ENCODE assay signal across 8 cellular contexts in the genomic region with DNA sequence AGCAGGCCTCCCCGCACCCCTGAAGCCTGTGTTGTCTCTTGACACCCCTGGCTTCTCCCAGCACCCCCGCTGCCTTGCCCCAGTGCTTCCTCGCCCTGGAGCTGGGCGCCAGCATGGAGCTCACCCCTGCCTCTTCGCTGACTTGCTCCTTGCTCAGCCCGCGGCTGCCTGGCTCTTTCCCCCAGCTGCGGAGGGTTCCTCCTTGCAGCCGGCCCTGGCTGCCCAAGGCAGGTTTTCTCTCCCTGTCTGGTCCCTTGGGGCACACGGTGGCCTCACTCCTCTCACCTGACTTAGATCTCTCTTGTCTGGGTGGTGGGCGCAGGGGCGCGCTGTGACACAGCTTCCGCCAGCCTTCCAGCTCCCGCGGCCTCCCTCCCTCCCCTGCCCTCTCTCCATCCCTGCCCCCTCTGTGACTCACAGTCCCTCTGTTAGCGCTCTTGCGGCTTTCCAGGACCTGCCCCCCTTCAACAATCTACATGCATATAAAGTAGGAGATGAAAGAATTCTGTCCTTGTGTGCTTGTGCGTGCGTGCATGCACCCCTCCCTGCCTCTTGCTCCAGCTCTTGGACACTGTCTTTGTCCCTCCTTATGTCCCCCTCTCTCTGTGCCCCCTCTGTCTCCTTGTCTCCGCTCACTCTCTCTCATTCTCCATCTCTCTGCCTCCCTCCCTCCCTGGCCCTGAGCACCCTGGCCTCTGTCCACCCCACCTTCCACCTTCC. TPM values are rescaled to one million over a fixed set of nuclear protein-coding genes. Genes with fewer than 3 reads are reported as not detected.
DNase-seq lines count a peak whose midpoint lies in the region; ATAC-seq and TF ChIP-seq lines count a peak whose summit lies in the region.

No MANE protein-coding gene starts in this region.

- no peak overlapping the region for H2BK120ac ChIP-seq in mesendoderm (ENCODE audit: low read depth, low read length)

- H3K9me3 Mint-ChIP-seq in brain, result peaks cover 0 to 32% (median 0%) of the 10 kb centered on the region in 5 experiments

- peak; percentile 21 for DNase-seq in stimulated activated naive CD4-positive, alpha-beta T cell treated with Interleukin-2 at 50 U/mL for 16 hours (lab: John Stamatoyannopoulos, UW)
- no peak for DNase-seq in stimulated activated naive CD4-positive, alpha-beta T cell (lab: John Stamatoyannopoulos, UW)
- DNase-seq in RPMI7951 (ENCODE audit: low read depth) (peak; percentile 75), mesendoderm (peak; percentile 50), superior temporal gyrus (ENCODE audit: extremely low spot score) (peak; percentile 56), NCI-H345 treated with DMSO at 0.1 percent for 48 hours (lab: John Stamatoyannopoulos, UW; ENCODE audit: unreplicated experiment) (no peak)

- H3K4me3 ChIP-seq in mesendoderm (ENCODE audit: low read length), result no peak overlapping the region

- H3K4me1 ChIP-seq in mesendoderm (ENCODE audit: control insufficient read depth, low read depth, low read length), result no peaks in the 10 kb centered on the region

- TF ChIP-seq CTCF in brain (conservative IDR thresholded peaks at IDR 0.05), result no peak

- peak overlapping the region; percentile 34 for H3K56ac ChIP-seq in mesendoderm (ENCODE audit: low read length)

- WGBS in mesendoderm (ENCODE audit: extremely low coverage, insufficient coverage, low lambda C conversion rate), result no CpG with 5 or more reads among the region's 21 CpGs

- ATAC-seq in HG03045 (IDR thresholded peaks at IDR 0.05; ENCODE audit: unreplicated experiment), result no peak

- no peak overlapping the region for H2BK5ac ChIP-seq in mesendoderm (ENCODE audit: low read length)

- H4K5ac ChIP-seq in mesendoderm (ENCODE audit: low read length), result no peak overlapping the region

- H3K27me3 ChIP-seq in mesendoderm (ENCODE audit: insufficient read depth, low read length, poor library complexity), result no peaks in the 10 kb centered on the region

- no peaks in the 10 kb centered on the region for H3K79me1 ChIP-seq in mesendoderm (ENCODE audit: low read length)

- H3K4me1 Mint-ChIP-seq in brain, result peaks cover 15% of the 10 kb centered on the region

- H3K27ac Mint-ChIP-seq in brain, result peak overlapping the region; percentile 65 to 95 (median 93)

- no peaks in the 10 kb centered on the region for H3K36me3 Mint-ChIP-seq in brain

- H3K18ac ChIP-seq in mesendoderm (ENCODE audit: low read length), result peak overlapping the region; percentile 46

- no peak overlapping the region for H3K27ac ChIP-seq in mesendoderm (ENCODE audit: low read depth, low read length)

- no peaks in the 10 kb centered on the region for H3K79me2 ChIP-seq in mesendoderm (ENCODE audit: control insufficient read depth, insufficient read depth, low read length)

- peak overlapping the region; percentile 62 for H3K4ac ChIP-seq in mesendoderm (ENCODE audit: low read depth, low read length)

- H3K27me3 Mint-ChIP-seq in brain, result peaks cover 3% of the 10 kb centered on the region

- H3K9ac ChIP-seq in mesendoderm (ENCODE audit: low read length), result peak overlapping the region; percentile 45

- H2BK15ac ChIP-seq in mesendoderm (replicated peaks; ENCODE audit: low read depth), result no peak overlapping the region

- H3K23ac ChIP-seq in mesendoderm (ENCODE audit: low read length), result peak overlapping the region; percentile 45

- H3K4me2 ChIP-seq in mesendoderm (ENCODE audit: low read length), result no peak overlapping the region

- no peaks in the 10 kb centered on the region for H3K36me3 ChIP-seq in mesendoderm (ENCODE audit: control insufficient read depth, insufficient read depth, low read length)

- no peak overlapping the region for H2AK5ac ChIP-seq in mesendoderm (ENCODE audit: low read length)

- H3K4me3 Mint-ChIP-seq in brain, result peak overlapping the region; percentile 47 to 75 (median 61)

- H4K8ac ChIP-seq in mesendoderm (ENCODE audit: low read depth, low read length), result no peak overlapping the region

RNA-seq across cellular contexts. Expression of gene PLXNB3, which starts 2.2 kb away (rescaled TPM):
- 2.0 and 3.8 TPM in 2 replicates for total RNA-seq in RPMI7951 (2014; rRNA removed; shearing (Covaris generic))
- polyA plus RNA-seq in brain (ENCODE audit: insufficient read depth, low read depth, low replicate concordance), result 38.0 TPM
- polyA plus RNA-seq in mesendoderm (2013, experiment 1 of 2), result 0.39 TPM
- polyA plus RNA-seq in mesendoderm (2013, experiment 2 of 2), result 0.39 TPM

RNA-seq across cellular contexts. Expression of gene SRPK3, which starts 14.6 kb away (rescaled TPM):
- 0.12 and 1.1 TPM in 2 replicates for total RNA-seq in RPMI7951 (2014; rRNA removed; shearing (Covaris generic))
- 15.6 TPM for polyA plus RNA-seq in brain (ENCODE audit: insufficient read depth, low read depth, low replicate concordance)
- 0.18 TPM for polyA plus RNA-seq in mesendoderm (2013, experiment 1 of 2)
- 0.01 TPM for polyA plus RNA-seq in mesendoderm (2013, experiment 2 of 2)

RNA-seq across cellular contexts. Expression of gene IDH3G, which starts 27.9 kb away (rescaled TPM):
- 67.7 and 69.4 TPM in 2 replicates for total RNA-seq in RPMI7951 (2014; rRNA removed; shearing (Covaris generic))
- 102 TPM for polyA plus RNA-seq in brain (ENCODE audit: insufficient read depth, low read depth, low replicate concordance)
- 42.6 TPM for polyA plus RNA-seq in mesendoderm (2013, experiment 1 of 2)
- polyA plus RNA-seq in mesendoderm (2013, experiment 2 of 2), result 41.0 TPM

RNA-seq across cellular contexts. Expression of gene SSR4, which starts 28.2 kb away (rescaled TPM):
- 203 and 247 TPM in 2 replicates for total RNA-seq in RPMI7951 (2014; rRNA removed; shearing (Covaris generic))
- 365 TPM for polyA plus RNA-seq in brain (ENCODE audit: insufficient read depth, low read depth, low replicate concordance)
- 237 TPM for polyA plus RNA-seq in mesendoderm (2013, experiment 1 of 2)
- 230 TPM for polyA plus RNA-seq in mesendoderm (2013, experiment 2 of 2)

RNA-seq across cellular contexts. Expression of gene ABCD1, which starts 41.6 kb away (rescaled TPM):
- 7.0 and 9.8 TPM in 2 replicates for total RNA-seq in RPMI7951 (2014; rRNA removed; shearing (Covaris generic))
- 9.2 TPM for polyA plus RNA-seq in brain (ENCODE audit: insufficient read depth, low read depth, low replicate concordance)
- polyA plus RNA-seq in mesendoderm (2013, experiment 1 of 2), result 13.0 TPM
- polyA plus RNA-seq in mesendoderm (2013, experiment 2 of 2), result 12.3 TPM

Comparison
In these comparisons a context has a peak if more than half of its experiments do, and no peak if none do; other contexts are left out.
1. DNase-seq: peak in stimulated activated naive CD4-positive, alpha-beta T cell treated with Interleukin-2 at 50 U/mL for 16 hours (single experiment), RPMI7951 (single experiment), mesendoderm (single experiment) and superior temporal gyrus (single experiment); none in stimulated activated naive CD4-positive, alpha-beta T cell (0 of 6) and NCI-H345 treated with DMSO at 0.1 percent for 48 hours (single experiment).